Comparison of ENCODE assay signal across 22 cellular contexts in genomic region chr15:58538901-58539300, GRCh38.
DNase-seq lines count a peak whose midpoint lies in the region; ATAC-seq, FAIRE-seq and TF ChIP-seq lines count a peak whose summit lies in the region.
"Had no signal": no experiment of that assay in that cellular context is flagged by ENCODE, and none has a peak within 500 bp of the region (broad histone marks: within the 10 kb centered on the region; RNA-seq: fewer than 3 reads in every experiment).

No MANE protein-coding gene starts in this region.

- no peak for TF ChIP-seq POLR2A in K562 (conservative IDR thresholded peaks at IDR 0.05)

- intact Hi-C loops in K562 (cut with micrococcal nuclease) (no loop called here), Right ventricle myocardium superior (cut with DNase I) (no loop called here)

- H3K9me3 ChIP-seq in HEK293 (ENCODE audit: control insufficient read depth, insufficient read depth, low read depth, low read length) (no peaks in the 10 kb centered on the region), K562 (replicated peaks; ENCODE audit: control insufficient read depth, insufficient read depth, low read depth, low read length) (no peaks in the 10 kb centered on the region)
- H3K9me3 ChIP-seq: BE2C had no signal

- POLR2A ChIA-PET in HEK293 (lab: Yijun Ruan, JAX) (no interaction called here), K562 (lab: Yijun Ruan, JAX) (interaction anchor here (1.0 to 1.2 kb wide), 3 partner anchors 10 to 770 kb away, joined by 3 read pairs; no protein-coding TSS in a partner anchor)

- H3K27ac ChIP-seq in HEK293 (ENCODE audit: extremely low read depth, low read depth, low read length) (no peak overlapping the region), K562 (ENCODE audit: extremely low read depth, low read depth, low read length) (no peak overlapping the region)
- H3K27ac ChIP-seq: BLaER1 had no signal

- H4K20me1 ChIP-seq in K562 (replicated peaks; ENCODE audit: control insufficient read depth, insufficient read depth, low read length), result no peaks in the 10 kb centered on the region
- H4K20me1 ChIP-seq: BLaER1 had no signal

- H3K36me3 ChIP-seq in HEK293 (ENCODE audit: control insufficient read depth in 2 of 2, insufficient read depth in 1 of 2, low read length in 2 of 2), result no peaks in the 10 kb centered on the region
- no peaks in the 10 kb centered on the region for H3K36me3 ChIP-seq in K562 (ENCODE audit: control insufficient read depth, insufficient read depth, low read length)
- H3K36me3 ChIP-seq: BE2C had no signal

- H3K27me3 ChIP-seq in K562 (ENCODE audit: control insufficient read depth in 2 of 2, insufficient read depth in 2 of 2, low read length in 2 of 2), result no peaks in the 10 kb centered on the region
- H3K27me3 ChIP-seq: BE2C, BLaER1 had no signal

- DNase-seq in K562 (ENCODE audit: extremely low read depth in 1 of 4, low spot score in 3 of 4), result no peak
- DNase-seq in stimulated activated CD8-positive, alpha-beta memory T cell treated with anti-CD3 and anti-CD28 coated beads, Interleukin-4, amount 100 ng/mL, for 48 hours, result no peak
- DNase-seq in activated effector memory CD4-positive, alpha-beta T cell treated with anti-CD3 and anti-CD28 coated beads, Interleukin-2, amount 50 U/mL, for 16 hours, result no peak
- no peak for DNase-seq in Right ventricle myocardium superior
- DNase-seq: 8988T; ACHN; BE2C; C1 segment of cervical spinal cord; Calu3; CD4-positive, alpha-beta memory T cell; CD4-positive, CD25-positive, alpha-beta regulatory T cell; CD8-positive, alpha-beta memory T cell; COR-L47; DMS79 treated with DMSO at 0.1 percent for 48 hours; GF-D8 had no signal

- CTCF ChIA-PET in HEK293 (lab: Yijun Ruan, JAX), result interaction anchor here (0.6 kb wide), 1 partner anchor 252 kb away, joined by 3 read pairs; no protein-coding TSS in a partner anchor
- CTCF ChIA-PET in K562 (lab: Yijun Ruan, JAX; ENCODE audit: low intra/inter-chr PET ratio), result no interaction called here

- H3K4me1 ChIP-seq in HEK293 (ENCODE audit: control insufficient read depth, insufficient read depth, low read length) (no peaks in the 10 kb centered on the region), K562 (replicated peaks in 1 of 2; ENCODE audit: control insufficient read depth in 2 of 2, insufficient read depth in 2 of 2, low read length in 2 of 2) (peaks cover 10 to 13% of the 10 kb centered on the region in 2 experiments; a peak in 4 of 5 replicates)
- H3K4me1 ChIP-seq: BE2C had no signal

- ATAC-seq in K562, result no peak
- no peak for ATAC-seq in Right ventricle myocardium superior (ENCODE audit: poor library complexity)

- no peak for TF ChIP-seq EP300 in K562 (IDR thresholded peaks at IDR 0.05; ENCODE audit: low read length)

- H3K9ac ChIP-seq in K562 (ENCODE audit: insufficient read depth in 1 of 2, low read depth in 2 of 2, low read length in 2 of 2), result no peak overlapping the region
- H3K9ac ChIP-seq: BLaER1 had no signal

- TF ChIP-seq CTCF in HEK293 (tag by site-specific recombination; IDR thresholded peaks at IDR 0.05) (no peak), K562 (IDR thresholded peaks at IDR 0.05 in 2 of 3, conservative IDR thresholded peaks at IDR 0.05 in 1 of 3; ENCODE audit: insufficient read depth in 2 of 3, low read depth in 1 of 3, low read length in 3 of 3) (no peak)

- FAIRE-seq in K562 (lab: Jason Lieb, UNC), result no peak
- FAIRE-seq: A204.1, D721Med, G401.6, GM12891, GM19239 had no signal

- no TSS peak for BruUV-seq in K562 (replicated peaks; lab: Mats Ljungman, UMichigan)

- peak overlapping the region; percentile 85 for H2AFZ ChIP-seq in K562 (ENCODE audit: low read depth, low read length)

- 73% methylated on average over 3 of the region's 3 CpGs for WGBS in K562 (ENCODE audit: insufficient coverage, low coverage, missing lambda C conversion rate)

- H3K9me1 ChIP-seq in K562 (ENCODE audit: control insufficient read depth, insufficient read depth, low read length), result no peaks in the 10 kb centered on the region

- H3K79me2 ChIP-seq in K562 (ENCODE audit: control insufficient read depth, insufficient read depth, low read length), result no peaks in the 10 kb centered on the region

- no peak for TF ChIP-seq RAD21 in K562 (CRISPR knock-in tag; conservative IDR thresholded peaks at IDR 0.05 in 1 of 2, IDR thresholded peaks at IDR 0.05 in 1 of 2)

- H3K4me3 ChIP-seq in HEK293 (ENCODE audit: low read depth, low read length) (no peak overlapping the region), K562 (no peak overlapping the region)
- H3K4me3 ChIP-seq: BLaER1 had no signal

- in situ Hi-C loops in K562 (cut with MboI), result no loop called here

- no peak overlapping the region for H3K4me2 ChIP-seq in K562 (ENCODE audit: insufficient read depth, low read length)

TF ChIP-seq in HEK293, 187 proteins besides CTCF, POLR2A, EP300 and RAD21:
- peak; percentile 30 for TF ChIP-seq SETDB1 (IDR thresholded peaks at IDR 0.05; ENCODE audit: insufficient read length, low read length)
- no peak for TF ChIP-seq ZNF174 (tag by site-specific recombination; IDR thresholded peaks at IDR 0.05)

TF ChIP-seq in K562, 482 proteins besides CTCF, POLR2A, EP300 and RAD21 (continues in another document):
- TF ChIP-seq ZFX (CRISPR knock-in tag; IDR thresholded peaks at IDR 0.05), result no peak
- no peak for TF ChIP-seq ZNF197 (CRISPR knock-in tag; IDR thresholded peaks at IDR 0.05; ENCODE audit: low read depth)
- TF ChIP-seq ADNP (tag; IDR thresholded peaks at IDR 0.05), result 0 out of 2 replicates have a peak, but pooled peaks have one; percentile 32
- TF ChIP-seq CREB3 (tag; conservative IDR thresholded peaks at IDR 0.05; ENCODE audit: low read depth), result no peak
- no peak for TF ChIP-seq ELK3 (CRISPR knock-in tag; IDR thresholded peaks at IDR 0.05)
- TF ChIP-seq ZNF586 (CRISPR knock-in tag; conservative IDR thresholded peaks at IDR 0.05), result no peak
- no peak for TF ChIP-seq SIX5 (IDR thresholded peaks at IDR 0.05; ENCODE audit: borderline replicate concordance in 1 of 2, insufficient read depth in 1 of 2, low read depth in 1 of 2, low read length in 2 of 2)
- TF ChIP-seq RFX5 (IDR thresholded peaks at IDR 0.05; ENCODE audit: low read depth, low read length), result no peak
- peak in 1 of 3 experiments; percentile 65 for TF ChIP-seq YY1 (IDR thresholded peaks at IDR 0.05; ENCODE audit: borderline replicate concordance in 1 of 3, control insufficient read depth in 1 of 3, extremely low read depth in 1 of 3, insufficient read depth in 3 of 3, insufficient read length in 1 of 3, insufficient replicate concordance in 2 of 3, low read depth in 1 of 3, low read length in 2 of 3)
- TF ChIP-seq NR2C1 (IDR thresholded peaks at IDR 0.05), result no peak
- no peak for TF ChIP-seq NR2C1 (tag; IDR thresholded peaks at IDR 0.05)
- no peak for TF ChIP-seq ZNF398 (CRISPR knock-in tag; IDR thresholded peaks at IDR 0.05)
- TF ChIP-seq DIDO1 (tag; IDR thresholded peaks at IDR 0.05; ENCODE audit: low read depth), result no peak
- TF ChIP-seq MLLT1 (IDR thresholded peaks at IDR 0.05), result no peak
- no peak for TF ChIP-seq PHF21A (IDR thresholded peaks at IDR 0.05; ENCODE audit: borderline replicate concordance, low read depth)

Comparison
In these comparisons a context has a peak if more than half of its experiments do, and no peak if none do; other contexts are left out.
1. Of the 44 proteins assayed by ChIP-seq in both K562 and HEK293: peak only in K562: none; only in HEK293: SETDB1; in both: none; in neither: 42; mixed calls (peak in some experiments, not most) for 1.